Comparison of ENCODE assay signal across 1 cellular context in genomic region chr2:233485726-233486125, GRCh38.
TF ChIP-seq lines count a peak whose summit lies in the region.

No MANE protein-coding gene starts in this region.

TF ChIP-seq in SK-N-SH, 30 proteins besides CTCF, POLR2A, EP300 and RAD21 (continued from another document):
- TF ChIP-seq REST (IDR thresholded peaks at IDR 0.05; ENCODE audit: low read depth, low read length), result no peak
- no peak for TF ChIP-seq POLR2AphosphoS5 (IDR thresholded peaks at IDR 0.05; ENCODE audit: low read depth, low read length)
- TF ChIP-seq SIN3A (IDR thresholded peaks at IDR 0.05; ENCODE audit: borderline replicate concordance, low read depth, low read length), result no peak
- no peak for TF ChIP-seq TEAD4 (IDR thresholded peaks at IDR 0.05; ENCODE audit: borderline replicate concordance, insufficient read depth)
- TF ChIP-seq FOXM1 (IDR thresholded peaks at IDR 0.05; ENCODE audit: low read depth), result no peak
